In the genomic region with DNA sequence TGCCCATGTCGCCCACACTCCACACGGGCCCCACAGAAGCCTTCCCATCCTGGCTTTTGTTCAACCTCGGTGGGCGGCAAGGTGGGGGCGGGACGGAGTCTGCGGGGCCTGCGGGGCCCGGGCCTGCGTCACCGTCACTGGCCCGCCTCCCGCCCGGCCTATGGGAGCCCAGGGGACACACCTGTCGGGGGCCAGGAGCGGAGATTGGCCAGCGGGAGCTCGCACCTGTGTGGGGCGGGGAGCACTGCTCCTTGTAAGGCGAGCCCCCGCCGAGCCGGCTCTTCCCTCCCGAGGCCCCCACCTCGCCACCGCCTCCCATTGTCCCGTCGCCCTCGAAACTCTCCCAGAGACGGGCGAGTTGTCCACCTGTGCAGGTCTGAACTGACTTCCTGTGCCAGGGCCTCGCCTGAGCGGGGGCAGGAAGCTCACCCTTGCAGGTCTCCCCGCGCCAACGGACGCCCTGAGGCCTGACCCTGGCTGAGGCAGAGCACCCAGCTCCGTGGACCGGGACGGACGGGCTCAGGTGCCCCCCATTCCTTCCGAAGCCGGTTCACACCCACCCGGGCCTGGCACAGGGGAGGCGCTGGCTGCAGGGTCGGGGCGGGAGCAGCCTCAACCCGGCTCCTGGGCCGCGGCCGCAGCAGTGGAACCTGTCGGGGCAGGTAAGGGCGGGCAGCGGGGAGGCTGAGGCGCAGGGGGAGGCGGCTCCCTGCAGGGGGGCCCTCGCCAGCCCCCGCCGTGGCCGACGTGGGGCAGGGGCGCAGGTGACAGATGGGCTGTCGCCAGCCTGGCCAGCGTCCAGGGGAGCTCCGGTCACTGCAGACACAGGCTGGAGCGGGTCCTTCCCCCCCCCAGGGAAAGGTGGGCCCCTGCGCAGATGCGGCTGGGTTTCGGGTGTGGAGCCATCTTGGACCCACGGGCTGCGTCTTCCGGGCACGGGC, we compare ENCODE assay signal across 10 cellular contexts. TPM values are rescaled to one million over a fixed set of nuclear protein-coding genes. Genes with fewer than 3 reads are reported as not detected.
DNase-seq lines count a peak whose midpoint lies in the region; ATAC-seq and TF ChIP-seq lines count a peak whose summit lies in the region.
"Had no signal": no experiment of that assay in that cellular context is flagged by ENCODE, and none has a peak within 500 bp of the region (broad histone marks: within the 10 kb centered on the region; RNA-seq: fewer than 3 reads in every experiment).

No MANE protein-coding gene starts in this region.

- peaks cover 14% of the 10 kb centered on the region for H3K4me1 ChIP-seq in upper lobe of right lung

- intact Hi-C loops in left colon (cut with DNase I, micrococcal nuclease) (no loop called here), upper lobe of right lung (cut with DNase I) (no loop called here)

- peak overlapping the region; percentile 48 for H3K4me3 ChIP-seq in upper lobe of right lung

- H3K9me3 ChIP-seq in upper lobe of right lung, result no peaks in the 10 kb centered on the region

- TF ChIP-seq CTCF in upper lobe of right lung (IDR thresholded peaks at IDR 0.05), result no peak

- no peaks in the 10 kb centered on the region for H3K36me3 ChIP-seq in upper lobe of right lung

- DNase-seq in NCI-H1436 treated with DMSO at 0.1 percent for 48 hours (lab: John Stamatoyannopoulos, UW) (peak; percentile 81), RPMI8226 (peak; percentile 63), left colon (peak; percentile 92 to 96), upper lobe of right lung (peak; percentile 93), glomerular visceral epithelial cell (ENCODE audit: extremely low spot score) (no peak)
- DNase-seq: activated CD4-positive, CD25-positive, alpha-beta regulatory T cell; activated effector memory CD4-positive, alpha-beta T cell treated with anti-CD3 and anti-CD28 coated beads, Interleukin-2, amount 50 U/mL, for 16 hours had no signal

- peak overlapping the region; percentile 66 for H3K27ac ChIP-seq in upper lobe of right lung

- ATAC-seq in left colon (peak; percentile 49), upper lobe of right lung (peak; percentile 81), GM18868 (IDR thresholded peaks at IDR 0.05; ENCODE audit: unreplicated experiment) (no peak), GM21360 (IDR thresholded peaks at IDR 0.05; ENCODE audit: unreplicated experiment) (no peak)
- ATAC-seq: Panc1 had no signal

- no peaks in the 10 kb centered on the region for H3K27me3 ChIP-seq in upper lobe of right lung

RNA-seq across cellular contexts. Expression of a gene that starts 10.8 kb away (rescaled TPM):
- total RNA-seq in left colon, result 1 to 10 TPM; 1.2 to 3.0 TPM
- total RNA-seq in upper lobe of right lung, result not detected

RNA-seq across cellular contexts. Expression of a gene that starts 43.5 kb away (rescaled TPM):
- 1 to 10 TPM in 1 of 2 donors, under 1 TPM in 1; 0.64 to 3.7 TPM for total RNA-seq in left colon
- 0.98 TPM for total RNA-seq in upper lobe of right lung

RNA-seq across cellular contexts. Expression of a gene that starts 47.0 kb away (rescaled TPM):
- 10 to 100 TPM; 17.6 to 28.6 TPM for total RNA-seq in left colon
- 9.7 TPM for total RNA-seq in upper lobe of right lung

RNA-seq across cellular contexts. Expression of a gene that starts 51.1 kb away (rescaled TPM):
- 1 to 10 TPM in 1 of 2 donors, under 1 TPM in 1; 0.55 to 1.3 TPM for total RNA-seq in left colon
- 7.7 TPM for total RNA-seq in upper lobe of right lung

Comparison
In these comparisons a context has a peak if more than half of its experiments do, and no peak if none do; other contexts are left out.
1. ATAC-seq: peak in left colon (single experiment) and upper lobe of right lung (single experiment); none in GM18868 (single experiment) and GM21360 (single experiment).